Comparison of ENCODE assay signal across 11 cellular contexts in the genomic region with DNA sequence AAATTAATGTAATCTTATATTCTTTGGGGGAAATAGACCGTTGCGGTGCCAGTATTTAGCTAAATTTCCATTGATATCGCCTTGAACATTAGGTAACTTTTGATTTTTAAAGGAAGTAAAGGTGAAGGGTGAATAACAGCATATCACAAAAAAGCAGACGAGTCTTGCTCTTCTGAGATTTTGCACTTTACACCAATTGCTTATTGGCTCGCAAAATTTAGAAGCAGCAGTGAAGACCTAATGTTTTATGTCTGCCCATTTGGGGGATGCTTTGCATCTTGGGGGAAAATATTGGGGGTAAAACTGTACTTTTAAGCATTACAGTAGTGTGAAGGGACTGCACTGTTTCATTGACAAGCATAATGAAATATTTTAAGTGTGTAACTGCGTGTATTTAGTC. TPM values are rescaled to one million over a fixed set of nuclear protein-coding genes. Genes with fewer than 3 reads are reported as not detected.
A peak's percentile ranks its signal among the peaks of the same experiment; 100 is the strongest.
DNase-seq lines count a peak whose midpoint lies in the region; ATAC-seq and TF ChIP-seq lines count a peak whose summit lies in the region.
"Had no signal": no experiment of that assay in that cellular context is flagged by ENCODE, and none has a peak within 500 bp of the region (broad histone marks: within the 10 kb centered on the region; RNA-seq: fewer than 3 reads in every experiment).

No MANE protein-coding gene starts in this region.

- no peaks in the 10 kb centered on the region for H3K79me2 ChIP-seq in GM23248 (ENCODE audit: insufficient read depth)

- in situ Hi-C loops in GM23248 (cut with MboI) = no loop called here

- H3K4me3 ChIP-seq in GM23248 (no peak overlapping the region), adipocyte (ENCODE audit: low read length) (peak overlapping the region; percentile 82), left lung (peak overlapping the region; percentile 52 to 54), testis (peak overlapping the region; percentile 39 to 54)

- ATAC-seq in left lung = no peak

- peak overlapping the region; percentile 92 for H2AFZ ChIP-seq in GM23248

- no peak for TF ChIP-seq POLR2A in testis (IDR thresholded peaks at IDR 0.05)

- no peaks in the 10 kb centered on the region for H3K9me2 ChIP-seq in GM23248 (ENCODE audit: insufficient read depth)

- intact Hi-C loops in left lung (cut with DNase I) (no loop called here), testis (cut with DNase I; ENCODE audit: low total_unique reads) (no loop called here)

- 29 to 41% methylated on average over 6 of the region's 6 CpGs for WGBS in GM23248 (ENCODE audit: low coverage in 1 of 2, low lambda C conversion rate in 2 of 2, missing lambda C conversion rate in 2 of 2), 2 experiments
- 5 to 11% methylated on average over 6 of the region's 6 CpGs for WGBS in testis, 2 donors

- H3K36me3 ChIP-seq in GM23248 (ENCODE audit: low read depth) (no peaks in the 10 kb centered on the region), adipocyte (ENCODE audit: control insufficient read depth, insufficient read depth, low read length, severe bottlenecking) (no peaks in the 10 kb centered on the region), left lung (no peaks in the 10 kb centered on the region), testis (ENCODE audit: low read depth, missing control alignments) (no peaks in the 10 kb centered on the region)

- H3K27ac ChIP-seq in GM23248 = no peak overlapping the region
- peak overlapping the region in 1 of 2 donors; percentile 55 for H3K27ac ChIP-seq in left lung
- no peak overlapping the region for H3K27ac ChIP-seq in testis

- TF ChIP-seq CTCF in left lung (IDR thresholded peaks at IDR 0.05) (no peak), testis (IDR thresholded peaks at IDR 0.05) (no peak)

- no peaks in the 10 kb centered on the region for H4K20me1 ChIP-seq in GM23248 (ENCODE audit: insufficient read depth)

- H3K9ac ChIP-seq in GM23248 (no peak overlapping the region), adipocyte (ENCODE audit: low read length) (peak overlapping the region; percentile 80)

- H3K4me2 ChIP-seq in GM23248 (ENCODE audit: unreplicated experiment) = peak overlapping the region; percentile 96

- H3K9me3 ChIP-seq in GM23248 (ENCODE audit: low read depth) (no peaks in the 10 kb centered on the region), adipocyte (ENCODE audit: control insufficient read depth, low read length) (peaks cover 2% of the 10 kb centered on the region), left lung (no peaks in the 10 kb centered on the region), testis (no peaks in the 10 kb centered on the region)

- no peaks in the 10 kb centered on the region for H3K4me1 ChIP-seq in GM23248 (ENCODE audit: insufficient read depth)
- H3K4me1 ChIP-seq in adipocyte (ENCODE audit: control insufficient read depth, insufficient read depth, low read length) = peaks cover 10% of the 10 kb centered on the region
- peaks cover 7 to 32% of the 10 kb centered on the region in 2 donors for H3K4me1 ChIP-seq in left lung
- no peaks in the 10 kb centered on the region for H3K4me1 ChIP-seq in testis

- no peaks in the 10 kb centered on the region for H3K27me3 ChIP-seq in GM23248 (replicated peaks; ENCODE audit: insufficient read depth)
- no peaks in the 10 kb centered on the region for H3K27me3 ChIP-seq in adipocyte (replicated peaks; ENCODE audit: control insufficient read depth, insufficient read depth, low read length)
- no peaks in the 10 kb centered on the region for H3K27me3 ChIP-seq in left lung
- no peaks in the 10 kb centered on the region for H3K27me3 ChIP-seq in testis

- no peaks in the 10 kb centered on the region for H3F3A ChIP-seq in GM23248 (ENCODE audit: insufficient read depth)

- no peak for DNase-seq in GM23248
- no peak for DNase-seq in adipocyte (ENCODE audit: low read depth)
- no peak for DNase-seq in left lung
- no peak for DNase-seq in testis
- DNase-seq in H4 (ENCODE audit: low spot score) = no peak
- no peak for DNase-seq in Kasumi-1 (lab: John Stamatoyannopoulos, UW)
- no peak for DNase-seq in MV-4-11 (lab: John Stamatoyannopoulos, UW)
- DNase-seq in NCI-H524 (lab: John Stamatoyannopoulos, UW) = no peak
- DNase-seq: activated T-cell treated with anti-CD3 and anti-CD28 coated beads for 4 hours; cortex of kidney; stimulated activated CD4-positive, alpha-beta T cell treated with anti-CD3 and anti-CD28 coated beads, Interleukin-1b, Interleukin-23, amount 100 ng/mL, for 48 hours had no signal

RNA-seq across cellular contexts. Expression of a gene that starts 0.9 kb away (rescaled TPM):
- under 0.01 and 0.11 TPM in 2 replicates for total RNA-seq in GM23248 (2014; rRNA removed; shearing (Covaris generic))
- polyA plus RNA-seq in GM23248 (2016; fragmentation: Nextera tagmentation; extraction: Ambion mirVana) = 0.13 and 0.43 TPM in 2 replicates
- 10 to 100 TPM in 1 of 2 donors, 1 to 10 TPM in 1; 7.2 to 10.9 TPM for total RNA-seq in left lung
- 1 to 10 TPM; 2.6 to 2.8 TPM for total RNA-seq in testis
- polyA plus RNA-seq in testis (ENCODE audit: insufficient read depth, low read depth, low replicate concordance) = 2.7 TPM
- 14.7 and 19.6 TPM in 2 replicates for total RNA-seq in H4 (2014; rRNA removed; shearing (Covaris generic))
